In the genomic region with DNA sequence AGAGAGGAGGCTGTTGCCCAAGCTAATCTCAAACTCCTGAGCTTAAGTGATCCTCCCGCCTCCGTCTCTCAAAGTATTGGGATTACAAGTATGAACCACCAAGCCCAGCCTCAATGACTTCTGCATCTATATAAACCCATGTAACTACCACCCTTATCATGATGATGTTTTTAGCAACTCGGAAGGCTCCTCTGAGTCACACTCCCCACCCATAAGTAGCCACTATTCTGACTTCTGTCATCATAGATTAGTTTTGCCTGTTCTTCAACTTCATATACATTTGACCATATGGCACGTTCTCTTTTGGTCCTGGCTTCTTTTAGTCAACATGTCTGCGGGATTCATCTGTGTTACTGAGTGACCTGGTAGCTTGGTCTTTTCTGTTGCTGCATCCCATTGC, we compare ENCODE assay signal across 1 cellular context.
TF ChIP-seq lines count a peak whose summit lies in the region.

No MANE protein-coding gene starts in this region.

TF ChIP-seq in IMR-90, 13 proteins besides CTCF, POLR2A, EP300 and RAD21:
- TF ChIP-seq SMC3 (IDR thresholded peaks at IDR 0.05; ENCODE audit: low read depth, low read length) (no peak), NFE2L2 (IDR thresholded peaks at IDR 0.05; ENCODE audit: low read depth, low read length) (no peak), BHLHE40 (IDR thresholded peaks at IDR 0.05; ENCODE audit: low read depth, low read length) (no peak), RFX5 (IDR thresholded peaks at IDR 0.05; ENCODE audit: low read depth, low read length) (no peak), MAFK (IDR thresholded peaks at IDR 0.05; ENCODE audit: low read depth, low read length) (no peak), CEBPB (IDR thresholded peaks at IDR 0.05; ENCODE audit: low read depth, low read length) (no peak), MXI1 (IDR thresholded peaks at IDR 0.05; ENCODE audit: borderline replicate concordance, low read depth, low read length) (no peak), CHD1 (IDR thresholded peaks at IDR 0.05; ENCODE audit: low read depth, low read length) (no peak), MAZ (IDR thresholded peaks at IDR 0.05; ENCODE audit: borderline replicate concordance, low read depth, low read length) (no peak), RCOR1 (IDR thresholded peaks at IDR 0.05; ENCODE audit: insufficient replicate concordance, low read length) (no peak), FOS (IDR thresholded peaks at IDR 0.05; ENCODE audit: low read depth, low read length) (no peak)
- TF ChIP-seq, protein P1, sequence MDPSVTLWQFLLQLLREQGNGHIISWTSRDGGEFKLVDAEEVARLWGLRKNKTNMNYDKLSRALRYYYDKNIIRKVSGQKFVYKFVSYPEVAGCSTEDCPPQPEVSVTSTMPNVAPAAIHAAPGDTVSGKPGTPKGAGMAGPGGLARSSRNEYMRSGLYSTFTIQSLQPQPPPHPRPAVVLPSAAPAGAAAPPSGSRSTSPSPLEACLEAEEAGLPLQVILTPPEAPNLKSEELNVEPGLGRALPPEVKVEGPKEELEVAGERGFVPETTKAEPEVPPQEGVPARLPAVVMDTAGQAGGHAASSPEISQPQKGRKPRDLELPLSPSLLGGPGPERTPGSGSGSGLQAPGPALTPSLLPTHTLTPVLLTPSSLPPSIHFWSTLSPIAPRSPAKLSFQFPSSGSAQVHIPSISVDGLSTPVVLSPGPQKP (IDR thresholded peaks at IDR 0.05; ENCODE audit: borderline replicate concordance, low read depth, low read length): no peak
- TF ChIP-seq, protein P2, sequence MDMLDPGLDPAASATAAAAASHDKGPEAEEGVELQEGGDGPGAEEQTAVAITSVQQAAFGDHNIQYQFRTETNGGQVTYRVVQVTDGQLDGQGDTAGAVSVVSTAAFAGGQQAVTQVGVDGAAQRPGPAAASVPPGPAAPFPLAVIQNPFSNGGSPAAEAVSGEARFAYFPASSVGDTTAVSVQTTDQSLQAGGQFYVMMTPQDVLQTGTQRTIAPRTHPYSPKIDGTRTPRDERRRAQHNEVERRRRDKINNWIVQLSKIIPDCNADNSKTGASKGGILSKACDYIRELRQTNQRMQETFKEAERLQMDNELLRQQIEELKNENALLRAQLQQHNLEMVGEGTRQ (IDR thresholded peaks at IDR 0.05; ENCODE audit: low read depth, low read length): no peak
